Comparison of ENCODE assay signal across 2 cellular contexts in genomic region chr19:40366697-40367561, GRCh38.
TF ChIP-seq lines count a peak whose summit lies in the region.

No MANE protein-coding gene starts in this region.

TF ChIP-seq in HEK293, 187 proteins besides CTCF, POLR2A, EP300 and RAD21 (continued from another document):
- TF ChIP-seq ZBTB6 (tag by site-specific recombination; IDR thresholded peaks at IDR 0.05) (0 out of 2 replicates have a peak, but pooled peaks have one; percentile 22), ZFHX2 (tag by site-specific recombination; conservative IDR thresholded peaks at IDR 0.05) (peak; percentile 99), SP2 (tag by site-specific recombination; IDR thresholded peaks at IDR 0.05) (0 out of 2 replicates have a peak, but pooled peaks have one; percentile 21), PRDM4 (tag by site-specific recombination; IDR thresholded peaks at IDR 0.05) (peak; percentile 18; the same call in 1 of the 2 replicates), ZNF629 (tag by site-specific recombination; IDR thresholded peaks at IDR 0.05) (peak; percentile 34; the same call in 1 of the 2 replicates), ZNF211 (tag by site-specific recombination; IDR thresholded peaks at IDR 0.05; ENCODE audit: low read depth) (no peak), ZNF248 (tag by site-specific recombination; IDR thresholded peaks at IDR 0.05) (no peak), KLF16 (tag by site-specific recombination; IDR thresholded peaks at IDR 0.05) (no peak), ZIC2 (tag by site-specific recombination; IDR thresholded peaks at IDR 0.05) (peak; percentile 61), ZBTB44 (tag by site-specific recombination; IDR thresholded peaks at IDR 0.05) (peak; percentile 61), ZBTB7A (tag by site-specific recombination; IDR thresholded peaks at IDR 0.05; ENCODE audit: low read depth) (0 out of 2 replicates have a peak, but pooled peaks have one; percentile 7), WT1 (tag by site-specific recombination; IDR thresholded peaks at IDR 0.05) (no peak), ZNF148 (tag by site-specific recombination; IDR thresholded peaks at IDR 0.05; ENCODE audit: borderline replicate concordance) (no peak)

TF ChIP-seq in SK-N-SH treated with all-trans-retinoic acid at 6 μM for 48 hours, 23 proteins besides CTCF, POLR2A, EP300 and RAD21 (continued from another document):
- TF ChIP-seq POU6F1 (CRISPR knock-in tag; IDR thresholded peaks at IDR 0.05; ENCODE audit: borderline replicate concordance, low read depth) (no peak), ZNF565 (CRISPR knock-in tag; conservative IDR thresholded peaks at IDR 0.05; ENCODE audit: low read depth) (no peak), GLIS3 (CRISPR knock-in tag; IDR thresholded peaks at IDR 0.05) (no peak), ZFP30 (CRISPR knock-in tag; IDR thresholded peaks at IDR 0.05) (no peak), TSHZ2 (CRISPR knock-in tag; IDR thresholded peaks at IDR 0.05) (no peak), ZC3H10 (CRISPR knock-in tag; IDR thresholded peaks at IDR 0.05) (no peak), BACH2 (CRISPR knock-in tag; IDR thresholded peaks at IDR 0.05; ENCODE audit: borderline replicate concordance) (no peak), CSDC2 (CRISPR knock-in tag; IDR thresholded peaks at IDR 0.05) (no peak), TCF4 (CRISPR knock-in tag; IDR thresholded peaks at IDR 0.05; ENCODE audit: borderline replicate concordance) (no peak)
